Comparison of ENCODE assay signal across 17 cellular contexts in the genomic region with DNA sequence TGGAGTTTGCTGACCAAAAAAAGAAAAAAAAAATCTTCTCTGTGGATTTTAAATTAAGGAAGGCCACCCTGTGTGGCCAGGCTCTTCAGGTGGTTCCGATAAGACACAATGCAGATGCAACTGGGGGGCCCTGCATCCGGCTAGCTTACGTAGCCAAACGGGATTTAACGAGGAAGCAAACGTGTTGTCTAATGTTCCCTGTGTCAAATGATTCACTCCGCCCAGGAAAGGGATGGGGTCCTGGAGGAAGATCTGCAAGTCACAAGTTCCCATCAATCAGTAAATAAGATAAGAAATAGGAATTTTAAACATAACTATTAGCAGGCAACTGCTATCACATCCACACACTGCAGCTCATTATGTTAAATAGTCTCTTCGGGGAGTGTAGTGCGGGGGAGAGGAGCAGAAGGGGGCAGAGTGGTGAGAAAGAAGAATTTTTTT.
A peak's percentile ranks its signal among the peaks of the same experiment; 100 is the strongest.
DNase-seq lines count a peak whose midpoint lies in the region; ATAC-seq and TF ChIP-seq lines count a peak whose summit lies in the region.
"Had no signal": no experiment of that assay in that cellular context is flagged by ENCODE, and none has a peak within 500 bp of the region (broad histone marks: within the 10 kb centered on the region; RNA-seq: fewer than 3 reads in every experiment).

No MANE protein-coding gene starts in this region.

- no peak for TF ChIP-seq CTCF in fibroblast of villous mesenchyme (IDR thresholded peaks at IDR 0.05; ENCODE audit: insufficient read depth, low read depth, low read length)
- no peak for TF ChIP-seq CTCF in neural progenitor cell (IDR thresholded peaks at IDR 0.05)
- TF ChIP-seq CTCF in upper lobe of right lung (IDR thresholded peaks at IDR 0.05) = no peak

- no peak overlapping the region for H3K4me3 ChIP-seq in SJSA1
- no peak overlapping the region for H3K4me3 ChIP-seq in fibroblast of villous mesenchyme (ENCODE audit: low read depth, low read length)
- peak overlapping the region; percentile 20 for H3K4me3 ChIP-seq in neural progenitor cell
- no peak overlapping the region for H3K4me3 ChIP-seq in upper lobe of right lung
- H3K4me3 ChIP-seq: stomach, vagina had no signal

- H3K4me3 Mint-ChIP-seq in neural progenitor cell = peak overlapping the region; percentile 79
- no peak overlapping the region for H3K4me3 Mint-ChIP-seq in activated T-helper 2 cell treated with anti-CD3 and anti-CD28 coated beads, Interferon-gamma antibody, Interleukin-2, Interleukin-4, amounts not matched to agents 10 μg/mL and 5 μg/mL and 100 μg/mL, durations not matched to agents 14 hours and 24 hours and 36 hours (ENCODE audit: low read depth)
- H3K4me3 Mint-ChIP-seq: activated CD4-positive, alpha-beta T cell treated with anti-CD3 and anti-CD28 coated beads, Interleukin-2, amount 10 ng/mL, durations not matched to agents 7 days and 5 days had no signal

- peak overlapping the region; percentile 78 for H3K27ac Mint-ChIP-seq in neural progenitor cell
- no peak overlapping the region for H3K27ac Mint-ChIP-seq in activated T-helper 2 cell treated with anti-CD3 and anti-CD28 coated beads, Interferon-gamma antibody, Interleukin-2, Interleukin-4, amounts not matched to agents 10 μg/mL and 5 μg/mL and 100 μg/mL, durations not matched to agents 14 hours and 24 hours and 36 hours
- H3K27ac Mint-ChIP-seq: activated CD4-positive, alpha-beta T cell treated with anti-CD3 and anti-CD28 coated beads, Interleukin-2, amount 10 ng/mL, durations not matched to agents 7 days and 5 days had no signal

- H3K27ac ChIP-seq in SJSA1 (peak overlapping the region; percentile 82), neural progenitor cell (peak overlapping the region; percentile 78), upper lobe of right lung (no peak overlapping the region)
- H3K27ac ChIP-seq: epithelial cell of prostate, stomach, vagina had no signal

- H3K36me3 Mint-ChIP-seq in neural progenitor cell = no peaks in the 10 kb centered on the region
- H3K36me3 Mint-ChIP-seq in activated T-helper 2 cell treated with anti-CD3 and anti-CD28 coated beads, Interferon-gamma antibody, Interleukin-2, Interleukin-4, amounts not matched to agents 10 μg/mL and 5 μg/mL and 100 μg/mL, durations not matched to agents 14 hours and 24 hours and 36 hours (ENCODE audit: low read depth) = no peaks in the 10 kb centered on the region

- H3K27me3 Mint-ChIP-seq in neural progenitor cell (ENCODE audit: insufficient read depth, low read depth) = peaks cover 6% of the 10 kb centered on the region
- peaks cover 22% of the 10 kb centered on the region for H3K27me3 Mint-ChIP-seq in activated T-helper 2 cell treated with anti-CD3 and anti-CD28 coated beads, Interferon-gamma antibody, Interleukin-2, Interleukin-4, amounts not matched to agents 10 μg/mL and 5 μg/mL and 100 μg/mL, durations not matched to agents 14 hours and 24 hours and 36 hours (ENCODE audit: low read depth)

- intact Hi-C loops in activated T-helper 2 cell treated with anti-CD3 and anti-CD28 coated beads, Interferon-gamma antibody, Interleukin-2, Interleukin-4, amounts not matched to agents 10 μg/mL and 5 μg/mL and 100 μg/mL, durations not matched to agents 14 hours and 24 hours and 36 hours (cut with micrococcal nuclease) = loop anchor here (5.0 kb wide), 1 partner anchor 185 kb away; no protein-coding TSS in a partner anchor
- intact Hi-C loops in upper lobe of right lung (cut with DNase I) = no loop called here

- H3K4me2 ChIP-seq in neural progenitor cell = peak overlapping the region; percentile 60

- no peaks in the 10 kb centered on the region for H3K9me3 ChIP-seq in SJSA1 (replicated peaks)
- H3K9me3 ChIP-seq in neural progenitor cell (ENCODE audit: low read depth) = no peaks in the 10 kb centered on the region
- H3K9me3 ChIP-seq in upper lobe of right lung = no peaks in the 10 kb centered on the region
- H3K9me3 ChIP-seq: stomach, vagina had no signal

- no peaks in the 10 kb centered on the region for H3K79me2 ChIP-seq in neural progenitor cell (ENCODE audit: low read depth)

- DNase-seq in Daoy (ENCODE audit: low read depth) = peak; percentile 4
- peak; percentile 91 to 95 for DNase-seq in SJSA1 (ENCODE audit: low read depth in 1 of 2, low spot score in 2 of 2)
- peak; percentile 12 for DNase-seq in fibroblast of villous mesenchyme (ENCODE audit: low read depth)
- DNase-seq in neural progenitor cell (ENCODE audit: low spot score) = peak; percentile 65
- no peak for DNase-seq in activated T-helper 2 cell treated with anti-CD3 and anti-CD28 coated beads, Interferon-gamma antibody, Interleukin-2, Interleukin-4, amounts not matched to agents 10 μg/mL and 5 μg/mL and 100 μg/mL, durations not matched to agents 14 hours and 24 hours and 36 hours (ENCODE audit: low spot score)
- no peak for DNase-seq in upper lobe of right lung
- no peak for DNase-seq in SK-N-DZ (ENCODE audit: low spot score)
- no peak for DNase-seq in anterior cingulate cortex (lab: John Stamatoyannopoulos, UW)
- DNase-seq: activated CD4-positive, alpha-beta T cell treated with anti-CD3 and anti-CD28 coated beads, Interleukin-2, amount 10 ng/mL, durations not matched to agents 7 days and 5 days; activated T-cell treated with anti-CD3 and anti-CD28 coated beads for 4 hours; central memory CD4-positive, alpha-beta T cell; COR-L47; NCI-H446; SHP77; stomach had no signal

- H4K20me1 ChIP-seq in neural progenitor cell (ENCODE audit: low read depth) = no peaks in the 10 kb centered on the region

- no peak overlapping the region for H3K9ac ChIP-seq in neural progenitor cell

- H3F3A ChIP-seq in neural progenitor cell (ENCODE audit: low read depth) = peaks cover 32% of the 10 kb centered on the region

- ATAC-seq in upper lobe of right lung = no peak

- H3K36me3 ChIP-seq in SJSA1 (no peaks in the 10 kb centered on the region), neural progenitor cell (no peaks in the 10 kb centered on the region), upper lobe of right lung (no peaks in the 10 kb centered on the region)
- H3K36me3 ChIP-seq: stomach, vagina had no signal

- H3K4me1 Mint-ChIP-seq in neural progenitor cell = peaks cover 69% of the 10 kb centered on the region
- peaks cover 10% of the 10 kb centered on the region for H3K4me1 Mint-ChIP-seq in activated T-helper 2 cell treated with anti-CD3 and anti-CD28 coated beads, Interferon-gamma antibody, Interleukin-2, Interleukin-4, amounts not matched to agents 10 μg/mL and 5 μg/mL and 100 μg/mL, durations not matched to agents 14 hours and 24 hours and 36 hours (ENCODE audit: low read depth)

- H3K9me3 Mint-ChIP-seq in neural progenitor cell = peaks cover 2% of the 10 kb centered on the region
- no peaks in the 10 kb centered on the region for H3K9me3 Mint-ChIP-seq in activated T-helper 2 cell treated with anti-CD3 and anti-CD28 coated beads, Interferon-gamma antibody, Interleukin-2, Interleukin-4, amounts not matched to agents 10 μg/mL and 5 μg/mL and 100 μg/mL, durations not matched to agents 14 hours and 24 hours and 36 hours
- H3K9me3 Mint-ChIP-seq: activated CD4-positive, alpha-beta T cell treated with anti-CD3 and anti-CD28 coated beads, Interleukin-2, amount 10 ng/mL, durations not matched to agents 7 days and 5 days had no signal

- H2AFZ ChIP-seq in neural progenitor cell (replicated peaks) = no peak overlapping the region

- H3K27me3 ChIP-seq in SJSA1 (replicated peaks) (no peaks in the 10 kb centered on the region), neural progenitor cell (no peaks in the 10 kb centered on the region), upper lobe of right lung (no peaks in the 10 kb centered on the region)
- H3K27me3 ChIP-seq: vagina had no signal

- H3K4me1 ChIP-seq in SJSA1 (replicated peaks) (peaks cover 57% of the 10 kb centered on the region), neural progenitor cell (peaks cover 62% of the 10 kb centered on the region), upper lobe of right lung (no peaks in the 10 kb centered on the region)
- H3K4me1 ChIP-seq: vagina had no signal

Comparison
In these comparisons a context has a peak if more than half of its experiments do, and no peak if none do; other contexts are left out.
1. DNase-seq: peak in Daoy (single experiment), SJSA1 (2 of 2), fibroblast of villous mesenchyme (single experiment) and neural progenitor cell (single experiment); none in activated T-helper 2 cell treated with anti-CD3 and anti-CD28 coated beads, Interferon-gamma antibody, Interleukin-2, Interleukin-4, amounts not matched to agents 10 μg/mL and 5 μg/mL and 100 μg/mL, durations not matched to agents 14 hours and 24 hours and 36 hours (single experiment), upper lobe of right lung (single experiment), SK-N-DZ (single experiment) and anterior cingulate cortex (0 of 58).